In the genomic region with DNA sequence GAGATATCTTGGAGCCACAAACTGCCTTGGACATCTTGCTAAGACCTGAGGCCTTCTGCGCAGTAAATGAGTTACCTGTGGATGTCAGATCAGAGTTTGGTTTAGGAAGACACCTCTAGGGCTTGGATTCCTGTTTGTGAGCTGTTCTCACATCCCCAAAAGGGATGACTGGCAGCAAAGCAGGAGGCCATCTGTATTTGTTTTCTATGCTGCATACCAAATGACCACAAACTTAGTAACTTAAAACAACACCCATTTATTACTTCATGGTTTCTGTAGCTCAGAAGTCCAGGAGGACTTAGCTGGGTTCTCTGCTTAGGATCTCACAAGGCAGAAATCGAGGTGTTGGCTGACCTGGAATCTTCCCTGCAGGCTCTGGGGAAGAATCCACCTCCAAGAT, we compare ENCODE assay signal across 25 cellular contexts.
DNase-seq lines count a peak whose midpoint lies in the region; ATAC-seq and TF ChIP-seq lines count a peak whose summit lies in the region.
"Had no signal": no experiment of that assay in that cellular context is flagged by ENCODE, and none has a peak within 500 bp of the region (broad histone marks: within the 10 kb centered on the region; RNA-seq: fewer than 3 reads in every experiment).

No MANE protein-coding gene starts in this region.

- H2BK15ac ChIP-seq in IMR-90 (ENCODE audit: low read depth, low read length), result no peak overlapping the region

- no peak overlapping the region for H3K9ac ChIP-seq in IMR-90 (ENCODE audit: low read depth, low read length)

- ATAC-seq in IMR-90 (ENCODE audit: low read depth) (peak; percentile 49), mucosa of descending colon (no peak)
- ATAC-seq: GM23338; naive thymus-derived CD4-positive, alpha-beta T cell had no signal

- intact Hi-C loops in IMR-90 (cut with micrococcal nuclease), result no loop called here
- intact Hi-C loops in sigmoid colon (cut with DNase I), result no loop called here
- intact Hi-C loops in mucosa of descending colon (cut with DNase I, micrococcal nuclease), result no loop called here

- POLR2A ChIA-PET in IMR-90 (lab: Charles Lee; ENCODE audit: unreplicated experiment), result no interaction called here

- no peak overlapping the region for H3K56ac ChIP-seq in IMR-90 (ENCODE audit: extremely low read depth, insufficient read depth, low read length)

- no TSS peak for BruUV-seq in IMR-90 (replicated peaks; lab: Mats Ljungman, UMichigan)

- H3K27ac ChIP-seq in IMR-90 (ENCODE audit: insufficient read depth, low read length), result no peak overlapping the region
- H3K27ac ChIP-seq in sigmoid colon, result no peak overlapping the region
- H3K27ac ChIP-seq: coronary artery, spleen, testis had no signal

- no peak overlapping the region for H3K4me2 ChIP-seq in IMR-90 (ENCODE audit: low read depth, low read length)
- H3K4me2 ChIP-seq: GM23338 had no signal

- CTCF ChIA-PET in IMR-90 (lab: Yijun Ruan, JAX), result interaction anchor here (0.6 to 1.2 kb wide), 4 partner anchors 9 to 25 kb away, joined by 3 to 6 read pairs (median 3); no protein-coding TSS in a partner anchor

- in situ Hi-C loops in IMR-90 (cut with MboI; ENCODE audit: low sequenced_read_pairs) (no loop called here), astrocyte of the spinal cord (cut with HindIII; ENCODE audit: low sequenced_read_pairs) (no loop called here)

- H3K9me1 ChIP-seq in IMR-90 (ENCODE audit: insufficient read depth, low read length), result no peaks in the 10 kb centered on the region; the same call in 1 of the 2 replicates

- H3K14ac ChIP-seq in IMR-90 (replicated peaks; ENCODE audit: low read depth, low read length), result no peak overlapping the region

- no peak overlapping the region for H2AK5ac ChIP-seq in IMR-90 (ENCODE audit: low read depth, low read length)

- no peak overlapping the region for H3K4me3 ChIP-seq in IMR-90 (ENCODE audit: insufficient read depth, low read depth, low read length)
- no peak overlapping the region for H3K4me3 ChIP-seq in astrocyte of the spinal cord (ENCODE audit: low read depth, low read length)
- H3K4me3 ChIP-seq in sigmoid colon, result no peak overlapping the region
- no peak overlapping the region for H3K4me3 ChIP-seq in mucosa of descending colon
- H3K4me3 ChIP-seq: coronary artery, GM23338, spleen, testis had no signal

- H2BK20ac ChIP-seq in IMR-90 (ENCODE audit: low read depth, low read length), result no peak overlapping the region

- TF ChIP-seq POLR2A in IMR-90 (IDR thresholded peaks at IDR 0.05; ENCODE audit: low read depth, low read length), result no peak
- no peak for TF ChIP-seq POLR2A in sigmoid colon (IDR thresholded peaks at IDR 0.05)

- H3K4me1 ChIP-seq in IMR-90 (ENCODE audit: control insufficient read depth, insufficient read depth, low read length), result no peaks in the 10 kb centered on the region; the same call in 1 of the 2 replicates
- peaks cover 0 to 3% (median under 1%) of the 10 kb centered on the region in 4 donors for H3K4me1 ChIP-seq in sigmoid colon
- H3K4me1 ChIP-seq in mucosa of descending colon (ENCODE audit: low read depth), result no peaks in the 10 kb centered on the region
- H3K4me1 ChIP-seq: spleen, testis had no signal

- H3K27me3 ChIP-seq in IMR-90 (ENCODE audit: control insufficient read depth, insufficient read depth, low read length) (peaks cover 46% of the 10 kb centered on the region), sigmoid colon (no peaks in the 10 kb centered on the region)
- H3K27me3 ChIP-seq: testis had no signal

- no peak overlapping the region for H2BK120ac ChIP-seq in IMR-90 (ENCODE audit: low read depth, low read length)

- H3K18ac ChIP-seq in IMR-90 (ENCODE audit: low read depth, low read length), result no peak overlapping the region

- H2BK5ac ChIP-seq in IMR-90 (ENCODE audit: low read depth, low read length, poor library complexity, severe bottlenecking), result no peak overlapping the region

- no peak overlapping the region for H4K5ac ChIP-seq in IMR-90 (ENCODE audit: low read depth, low read length)

- TF ChIP-seq EP300 in sigmoid colon (IDR thresholded peaks at IDR 0.05), result no peak

- DNase-seq in AG20443 (ENCODE audit: low spot score), result peak; percentile 66
- peak; percentile 46 for DNase-seq in IMR-90
- peak; percentile 11 for DNase-seq in astrocyte of the spinal cord (ENCODE audit: low read depth, low spot score)
- DNase-seq in iris pigment epithelial cell (ENCODE audit: low read depth), result peak; percentile 50
- DNase-seq in NCI-H748 treated with DMSO at 0.1 percent for 48 hours (lab: John Stamatoyannopoulos, UW), result no peak
- no peak for DNase-seq in sigmoid colon
- no peak for DNase-seq in mucosa of descending colon
- no peak for DNase-seq in stimulated activated CD8-positive, alpha-beta memory T cell treated with anti-CD3 and anti-CD28 coated beads, Interleukin-4, amount 100 ng/mL, for 48 hours
- DNase-seq: activated CD4-positive, alpha-beta memory T cell treated with anti-CD3 and anti-CD28 coated beads, Interleukin-2, amount 10 ng/mL, durations not matched to agents 7 days and 5 days; activated CD4-positive, CD25-positive, alpha-beta regulatory T cell treated with anti-CD3 and anti-CD28 coated beads, Interleukin-2, amount 50 U/mL, for 72 hours; activated gamma-delta T cell; activated T-cell treated with anti-CD3 and anti-CD28 coated beads for 4 hours; CD4-positive, CD25-positive, alpha-beta regulatory T cell; head of caudate nucleus; MM.1S; naive thymus-derived CD4-positive, alpha-beta T cell; NCI-H1417 treated with DMSO at 0.1 percent for 48 hours; NCI-H510A treated with DMSO at 0.1 percent for 48 hours; occipital lobe; spleen; stimulated activated CD4-positive, alpha-beta T cell treated with anti-CD3 and anti-CD28 coated beads, Interleukin-4, amount 100 ng/mL, for 1 hour; stimulated activated naive CD4-positive, alpha-beta T cell treated with Interleukin-2 at 50 U/mL for 16 hours; testis had no signal

- H4K20me1 ChIP-seq in IMR-90 (ENCODE audit: insufficient read depth, low read length), result no peaks in the 10 kb centered on the region

- H3K79me1 ChIP-seq in IMR-90 (ENCODE audit: low read depth in 1 of 2, low read length in 2 of 2), result no peaks in the 10 kb centered on the region

- H4K8ac ChIP-seq in IMR-90 (ENCODE audit: low read depth in 2 of 2, low read length in 2 of 2), result no peak overlapping the region

- no peak overlapping the region for H2AFZ ChIP-seq in IMR-90 (replicated peaks; ENCODE audit: low read length, poor library complexity)
- H2AFZ ChIP-seq: GM23338 had no signal

- no peak overlapping the region for H2AK9ac ChIP-seq in IMR-90 (replicated peaks; ENCODE audit: low read depth, low read length, poor library complexity)

- no CpG with 5 or more reads among the region's 2 CpGs for WGBS in IMR-90 (ENCODE audit: extremely low coverage in 2 of 2, insufficient read length in 1 of 2), 2 experiments
- 84% methylated on average over 2 of the region's 2 CpGs for WGBS in sigmoid colon, 2 donors

- TF ChIP-seq RAD21 in IMR-90 (IDR thresholded peaks at IDR 0.05; ENCODE audit: low read length), result no peak

- no peaks in the 10 kb centered on the region for H3K36me3 ChIP-seq in IMR-90 (ENCODE audit: control insufficient read depth, insufficient read depth, low read length)
- no peaks in the 10 kb centered on the region for H3K36me3 ChIP-seq in sigmoid colon
- no peaks in the 10 kb centered on the region for H3K36me3 ChIP-seq in mucosa of descending colon (ENCODE audit: low read depth)
- H3K36me3 ChIP-seq: spleen had no signal

- H3K9me3 ChIP-seq in IMR-90 (ENCODE audit: control insufficient read depth, insufficient read depth, low read length), result no peaks in the 10 kb centered on the region
- no peaks in the 10 kb centered on the region for H3K9me3 ChIP-seq in sigmoid colon
- H3K9me3 ChIP-seq in mucosa of descending colon, result no peaks in the 10 kb centered on the region
- H3K9me3 ChIP-seq: spleen, testis had no signal

- no peak for TF ChIP-seq CTCF in IMR-90 (conservative IDR thresholded peaks at IDR 0.05; ENCODE audit: low read depth, low read length)
- TF ChIP-seq CTCF in astrocyte of the spinal cord (IDR thresholded peaks at IDR 0.05; ENCODE audit: low read depth, low read length), result no peak
- no peak for TF ChIP-seq CTCF in sigmoid colon (IDR thresholded peaks at IDR 0.05)
- no peak for TF ChIP-seq CTCF in mucosa of descending colon (IDR thresholded peaks at IDR 0.05)

- dilution Hi-C loops in IMR-90 (cut with HindIII; ENCODE audit: low sequenced_read_pairs, unreplicated experiment), result no loop called here

- no peak overlapping the region for H3K4ac ChIP-seq in IMR-90 (ENCODE audit: low read depth, low read length)

- no peak overlapping the region for H3K23ac ChIP-seq in IMR-90 (ENCODE audit: low read depth, low read length)

- H4K91ac ChIP-seq in IMR-90 (ENCODE audit: insufficient read depth, low read depth, low read length), result no peak overlapping the region

TF ChIP-seq in IMR-90, 13 proteins besides CTCF, POLR2A, EP300 and RAD21 (continues in another document):
- TF ChIP-seq NFE2L2 (IDR thresholded peaks at IDR 0.05; ENCODE audit: low read depth, low read length) (no peak), FOS (IDR thresholded peaks at IDR 0.05; ENCODE audit: low read depth, low read length) (no peak), RFX5 (IDR thresholded peaks at IDR 0.05; ENCODE audit: low read depth, low read length) (no peak), RCOR1 (IDR thresholded peaks at IDR 0.05; ENCODE audit: insufficient replicate concordance, low read length) (no peak), CEBPB (IDR thresholded peaks at IDR 0.05; ENCODE audit: low read depth, low read length) (no peak), MAZ (IDR thresholded peaks at IDR 0.05; ENCODE audit: borderline replicate concordance, low read depth, low read length) (no peak), BHLHE40 (IDR thresholded peaks at IDR 0.05; ENCODE audit: low read depth, low read length) (no peak), CHD1 (IDR thresholded peaks at IDR 0.05; ENCODE audit: low read depth, low read length) (no peak), MAFK (IDR thresholded peaks at IDR 0.05; ENCODE audit: low read depth, low read length) (no peak), MXI1 (IDR thresholded peaks at IDR 0.05; ENCODE audit: borderline replicate concordance, low read depth, low read length) (no peak)
- TF ChIP-seq, protein P1, sequence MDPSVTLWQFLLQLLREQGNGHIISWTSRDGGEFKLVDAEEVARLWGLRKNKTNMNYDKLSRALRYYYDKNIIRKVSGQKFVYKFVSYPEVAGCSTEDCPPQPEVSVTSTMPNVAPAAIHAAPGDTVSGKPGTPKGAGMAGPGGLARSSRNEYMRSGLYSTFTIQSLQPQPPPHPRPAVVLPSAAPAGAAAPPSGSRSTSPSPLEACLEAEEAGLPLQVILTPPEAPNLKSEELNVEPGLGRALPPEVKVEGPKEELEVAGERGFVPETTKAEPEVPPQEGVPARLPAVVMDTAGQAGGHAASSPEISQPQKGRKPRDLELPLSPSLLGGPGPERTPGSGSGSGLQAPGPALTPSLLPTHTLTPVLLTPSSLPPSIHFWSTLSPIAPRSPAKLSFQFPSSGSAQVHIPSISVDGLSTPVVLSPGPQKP (IDR thresholded peaks at IDR 0.05; ENCODE audit: borderline replicate concordance, low read depth, low read length), result no peak

Comparison
In these comparisons a context has a peak if more than half of its experiments do, and no peak if none do; other contexts are left out.
1. DNase-seq: peak in AG20443 (single experiment), IMR-90 (single experiment), astrocyte of the spinal cord (single experiment) and iris pigment epithelial cell (single experiment); none in NCI-H748 treated with DMSO at 0.1 percent for 48 hours (single experiment), sigmoid colon (single experiment), mucosa of descending colon (0 of 3) and stimulated activated CD8-positive, alpha-beta memory T cell treated with anti-CD3 and anti-CD28 coated beads, Interleukin-4, amount 100 ng/mL, for 48 hours (single experiment).